8 cellular contexts compared by ENCODE assay signal in genomic region chr9:35112257-35113020, GRCh38. TPM values are rescaled to one million over a fixed set of nuclear protein-coding genes. Genes with fewer than 3 reads are reported as not detected.
DNase-seq lines count a peak whose midpoint lies in the region; ATAC-seq and TF ChIP-seq lines count a peak whose summit lies in the region.

No MANE protein-coding gene starts in this region.

- no peaks in the 10 kb centered on the region for H3K27me3 ChIP-seq in cardiac muscle cell
- H3K27me3 ChIP-seq in body of pancreas, result no peaks in the 10 kb centered on the region
- no peaks in the 10 kb centered on the region for H3K27me3 ChIP-seq in lung (ENCODE audit: control insufficient read depth, insufficient read depth)
- no peaks in the 10 kb centered on the region for H3K27me3 ChIP-seq in thymus (ENCODE audit: control insufficient read depth, insufficient read depth)
- H3K27me3 ChIP-seq in WERI-Rb-1 (ENCODE audit: insufficient read depth, low read depth, severe bottlenecking), result no peaks in the 10 kb centered on the region

- H3K9me3 ChIP-seq in cardiac muscle cell (ENCODE audit: low read depth), result no peaks in the 10 kb centered on the region
- no peaks in the 10 kb centered on the region for H3K9me3 ChIP-seq in body of pancreas
- H3K9me3 ChIP-seq in lung (ENCODE audit: control insufficient read depth in 2 of 2, insufficient read depth in 1 of 2, low read length in 1 of 2), result no peaks in the 10 kb centered on the region
- peaks cover 1% of the 10 kb centered on the region for H3K9me3 ChIP-seq in thymus (ENCODE audit: control insufficient read depth)
- no peaks in the 10 kb centered on the region for H3K9me3 ChIP-seq in WERI-Rb-1 (ENCODE audit: severe bottlenecking)

- H3K36me3 ChIP-seq in cardiac muscle cell (peaks cover 9% of the 10 kb centered on the region), body of pancreas (replicated peaks in 1 of 2; ENCODE audit: insufficient read depth in 1 of 2, low read depth in 2 of 2) (no peaks in the 10 kb centered on the region), lung (ENCODE audit: control insufficient read depth in 2 of 2, insufficient read depth in 2 of 2, low read length in 2 of 2) (peaks cover 3 to 9% of the 10 kb centered on the region in 2 donors), thymus (ENCODE audit: control insufficient read depth, insufficient read depth) (peaks cover 10% of the 10 kb centered on the region), WERI-Rb-1 (no peaks in the 10 kb centered on the region)

- intact Hi-C loops in Right ventricle myocardium inferior (cut with DNase I), result loop anchor here (5.0 to 10.0 kb wide), 2 partner anchors 442 to 490 kb away; no protein-coding TSS in a partner anchor
- intact Hi-C loops in body of pancreas (cut with DNase I), result no loop called here

- DNase-seq in cardiac muscle cell (ENCODE audit: low read depth in 1 of 2, low spot score in 1 of 2), result peak in 1 of 2 donors; percentile 57
- no peak for DNase-seq in Right ventricle myocardium inferior (ENCODE audit: missing footprints)
- DNase-seq in body of pancreas, result peak in 1 of 4 donors; percentile 55
- no peak for DNase-seq in lung (ENCODE audit: low spot score)
- no peak for DNase-seq in SHP77 (lab: John Stamatoyannopoulos, UW)
- DNase-seq in WERI-Rb-1, result no peak
- DNase-seq in OCI-M2 (lab: John Stamatoyannopoulos, UW; ENCODE audit: unreplicated experiment), result no peak

- TF ChIP-seq POLR2A in body of pancreas (IDR thresholded peaks at IDR 0.05), result no peak

- H3K4me3 ChIP-seq in cardiac muscle cell (no peak overlapping the region), body of pancreas (no peak overlapping the region), lung (no peak overlapping the region), thymus (ENCODE audit: low read length) (no peak overlapping the region), WERI-Rb-1 (ENCODE audit: low read depth, low read length) (no peak overlapping the region)

- ATAC-seq in Right ventricle myocardium inferior, result no peak
- ATAC-seq in body of pancreas, result no peak
- ATAC-seq in lung (ENCODE audit: insufficient read depth, low FRiP score), result no peak

- 76 to 91% methylated on average over 3 of the region's 3 CpGs for WGBS in body of pancreas, 2 donors
- WGBS in lung, 2 donors, result 81 to 87% methylated on average over 3 of the region's 3 CpGs
- 97% methylated on average over 3 of the region's 3 CpGs for WGBS in thymus

- TF ChIP-seq CTCF in cardiac muscle cell (IDR thresholded peaks at IDR 0.05; ENCODE audit: low read depth, low read length), result no peak
- no peak for TF ChIP-seq CTCF in body of pancreas (IDR thresholded peaks at IDR 0.05)
- no peak for TF ChIP-seq CTCF in lung (IDR thresholded peaks at IDR 0.05; ENCODE audit: control extremely low read depth, extremely low read depth)
- no peak for TF ChIP-seq CTCF in WERI-Rb-1 (IDR thresholded peaks at IDR 0.05; ENCODE audit: low read depth, low read length)

- H3K4me1 ChIP-seq in cardiac muscle cell (ENCODE audit: low read depth) (peaks cover 38% of the 10 kb centered on the region), body of pancreas (peaks cover 47% of the 10 kb centered on the region), lung (ENCODE audit: control insufficient read depth in 2 of 2, insufficient read depth in 2 of 2, low read length in 2 of 2) (peaks cover 14 to 27% of the 10 kb centered on the region in 2 donors), thymus (ENCODE audit: control insufficient read depth, insufficient read depth, low read length) (peaks cover 40% of the 10 kb centered on the region)

- H3K27ac ChIP-seq in cardiac muscle cell (peak overlapping the region; percentile 73), body of pancreas (peak overlapping the region in 3 of 4 donors; percentile 55 to 83 (median 76)), lung (ENCODE audit: low read depth in 1 of 2, low read length in 1 of 2) (peak overlapping the region; percentile 62 to 90), thymus (ENCODE audit: low read depth) (peak overlapping the region; percentile 20), WERI-Rb-1 (no peak overlapping the region)

RNA-seq across cellular contexts. Expression of gene ATOSB, which starts 3.2 kb away (rescaled TPM):
- total RNA-seq in cardiac muscle cell, result 31.3 and 46.0 TPM in 2 replicates
- polyA plus RNA-seq in cardiac muscle cell, result 25.5 and 29.5 TPM in 2 replicates
- total RNA-seq in Right ventricle myocardium inferior, result 15.5 TPM
- total RNA-seq in body of pancreas, result 1 to 10 TPM; 2.3 to 6.6 TPM
- 10 to 100 TPM in 1 of 2 donors, 1 to 10 TPM in 1; 9.5 to 31.9 TPM for total RNA-seq in lung
- 10 to 100 TPM; 14.0 to 32.0 TPM for polyA plus RNA-seq in lung
- polyA plus RNA-seq in thymus, result 16.1 TPM

RNA-seq across cellular contexts. Expression of gene STOML2, which starts 9.5 kb away (rescaled TPM):
- 151 TPM in 2 replicates for total RNA-seq in cardiac muscle cell
- 201 and 219 TPM in 2 replicates for polyA plus RNA-seq in cardiac muscle cell
- total RNA-seq in Right ventricle myocardium inferior, result 156 TPM
- 10 to 100 TPM; 38.9 to 43.6 TPM for total RNA-seq in body of pancreas
- total RNA-seq in lung, result 10 to 100 TPM; 64.9 to 96.5 TPM
- 100 to 1,000 TPM in 1 of 2 donors, 10 to 100 TPM in 1; 50.3 to 116 TPM for polyA plus RNA-seq in lung
- polyA plus RNA-seq in thymus, result 58.0 TPM

RNA-seq across cellular contexts. Expression of gene PIGO, which starts 16.0 kb away (rescaled TPM):
- total RNA-seq in cardiac muscle cell, result 23.6 and 26.9 TPM in 2 replicates
- 35.1 and 36.0 TPM in 2 replicates for polyA plus RNA-seq in cardiac muscle cell
- 8.5 TPM for total RNA-seq in Right ventricle myocardium inferior
- 10 to 100 TPM; 12.5 to 15.0 TPM for total RNA-seq in body of pancreas
- total RNA-seq in lung, result 10 to 100 TPM; 20.4 to 38.1 TPM
- polyA plus RNA-seq in lung, result 10 to 100 TPM; 13.8 to 20.0 TPM
- 18.2 TPM for polyA plus RNA-seq in thymus

RNA-seq across cellular contexts. Expression of gene FANCG, which starts 32.7 kb away (rescaled TPM):
- 22.8 and 32.8 TPM in 2 replicates for total RNA-seq in cardiac muscle cell
- 31.7 and 46.5 TPM in 2 replicates for polyA plus RNA-seq in cardiac muscle cell
- 4.2 TPM for total RNA-seq in Right ventricle myocardium inferior
- 10 to 100 TPM in 1 of 2 donors, 1 to 10 TPM in 1; 6.0 to 29.3 TPM for total RNA-seq in body of pancreas
- total RNA-seq in lung, result 10 to 100 TPM; 15.2 to 15.4 TPM
- polyA plus RNA-seq in lung, result 10 to 100 TPM in 1 of 2 donors, 1 to 10 TPM in 1; 7.2 to 20.6 TPM
- polyA plus RNA-seq in thymus, result 33.7 TPM

RNA-seq across cellular contexts. Expression of gene VCP, which starts 40.0 kb away (rescaled TPM):
- total RNA-seq in cardiac muscle cell (226 and 328 TPM in 2 replicates), Right ventricle myocardium inferior (258 TPM), body of pancreas (100 to 1,000 TPM in 1 of 2 donors, 10 to 100 TPM in 1; 63.6 to 118 TPM), lung (100 to 1,000 TPM; 164 to 249 TPM)
- polyA plus RNA-seq in cardiac muscle cell (301 and 338 TPM in 2 replicates), lung (100 to 1,000 TPM in 1 of 2 donors, 10 to 100 TPM in 1; 58.5 to 193 TPM), thymus (71.1 TPM)
